Comparison of ENCODE assay signal across 2 cellular contexts in genomic region chr13:70981219-70981618, GRCh38.
DNase-seq lines count a peak whose midpoint lies in the region; ATAC-seq and TF ChIP-seq lines count a peak whose summit lies in the region.
"Not testable (repeated sequence)": the region's sequence is repeated elsewhere in the genome, so short reads cannot be mapped to it uniquely, and the experiment has no call there.

No MANE protein-coding gene starts in this region.

- not testable (repeated sequence) for H3K4me3 ChIP-seq in HEK293 (ENCODE audit: low read depth, low read length)

- not testable (repeated sequence) for H3K27ac Mint-ChIP-seq in WTC11

- H3K4me1 Mint-ChIP-seq in WTC11 = not testable (repeated sequence)

- not testable (repeated sequence) for H3K27ac ChIP-seq in HEK293 (ENCODE audit: extremely low read depth, low read depth, low read length)

- CTCF ChIA-PET in HEK293 (lab: Yijun Ruan, JAX) = interaction anchor here (0.5 kb wide), 1 partner anchor 20 kb away, joined by 3 read pairs; no protein-coding TSS in a partner anchor
- CTCF ChIA-PET in WTC11 (lab: Charles Lee) = not testable (repeated sequence)

- DNase-seq in WTC11 (ENCODE audit: low spot score) = not testable (repeated sequence)

- H3K27me3 Mint-ChIP-seq in WTC11 (ENCODE audit: low read depth) = not testable (repeated sequence)

- not testable (repeated sequence) for H3K4me1 ChIP-seq in HEK293 (ENCODE audit: control insufficient read depth, insufficient read depth, low read length)

- H3K36me3 ChIP-seq in HEK293 (ENCODE audit: control insufficient read depth in 2 of 2, insufficient read depth in 1 of 2, low read length in 2 of 2) = not testable (repeated sequence)

- H3K36me3 Mint-ChIP-seq in WTC11 = not testable (repeated sequence)

- not testable (repeated sequence) for H3K4me3 Mint-ChIP-seq in WTC11

- TF ChIP-seq CTCF in HEK293 (tag by site-specific recombination; IDR thresholded peaks at IDR 0.05); WTC11 (IDR thresholded peaks at IDR 0.05): not testable (repeated sequence)

- not testable (repeated sequence) for H3K9me3 ChIP-seq in HEK293 (ENCODE audit: control insufficient read depth, insufficient read depth, low read depth, low read length)

- not testable (repeated sequence) for ATAC-seq in WTC11

- H3K9me3 Mint-ChIP-seq in WTC11 = peaks cover 13% of the 10 kb centered on the region

- POLR2A ChIA-PET in HEK293 (lab: Yijun Ruan, JAX); WTC11 (lab: Charles Lee): not testable (repeated sequence)

TF ChIP-seq in HEK293, 187 proteins besides CTCF, POLR2A, EP300 and RAD21:
- TF ChIP-seq PRDM1 (tag by site-specific recombination; IDR thresholded peaks at IDR 0.05) = peak; percentile 93

TF ChIP-seq in WTC11, 78 proteins besides CTCF, POLR2A, EP300 and RAD21:
- TF ChIP-seq, protein P1, sequence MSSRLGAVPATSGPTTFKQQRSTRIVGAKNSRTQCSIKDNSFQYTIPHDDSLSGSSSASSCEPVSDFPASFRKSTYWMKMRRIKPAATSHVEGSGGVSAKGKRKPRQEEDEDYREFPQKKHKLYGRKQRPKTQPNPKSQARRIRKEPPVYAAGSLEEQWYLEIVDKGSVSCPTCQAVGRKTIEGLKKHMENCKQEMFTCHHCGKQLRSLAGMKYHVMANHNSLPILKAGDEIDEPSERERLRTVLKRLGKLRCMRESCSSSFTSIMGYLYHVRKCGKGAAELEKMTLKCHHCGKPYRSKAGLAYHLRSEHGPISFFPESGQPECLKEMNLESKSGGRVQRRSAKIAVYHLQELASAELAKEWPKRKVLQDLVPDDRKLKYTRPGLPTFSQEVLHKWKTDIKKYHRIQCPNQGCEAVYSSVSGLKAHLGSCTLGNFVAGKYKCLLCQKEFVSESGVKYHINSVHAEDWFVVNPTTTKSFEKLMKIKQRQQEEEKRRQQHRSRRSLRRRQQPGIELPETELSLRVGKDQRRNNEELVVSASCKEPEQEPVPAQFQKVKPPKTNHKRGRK (CRISPR knock-in tag; IDR thresholded peaks at IDR 0.05; ENCODE audit: borderline replicate concordance) = 0 out of 2 replicates have a peak, but pooled peaks have one; percentile 56
